25 cellular contexts compared by ENCODE assay signal in genomic region chr4:71322425-71322824, GRCh38. TPM values are rescaled to one million over a fixed set of nuclear protein-coding genes. Genes with fewer than 3 reads are reported as not detected.
"Had no signal": no experiment of that assay in that cellular context is flagged by ENCODE, and none has a peak within 500 bp of the region (broad histone marks: within the 10 kb centered on the region; RNA-seq: fewer than 3 reads in every experiment).

No MANE protein-coding gene starts in this region.

- H3K27me3 ChIP-seq: brain microvascular endothelial cell, heart right ventricle, upper lobe of left lung had no signal

- H3K27me3 Mint-ChIP-seq: activated CD4-positive, alpha-beta T cell treated with anti-CD3 and anti-CD28 coated beads, Interleukin-2, amount 10 ng/mL, durations not matched to agents 24 days and 14 days; activated naive CD4-positive, alpha-beta T cell treated with anti-CD3 and anti-CD28 coated beads, Interleukin-2, amount 10 ng/mL, durations not matched to agents 7 days and 5 days; activated naive CD8-positive, alpha-beta T cell treated with anti-CD3 and anti-CD28 coated beads, Interleukin-2, amount 50 U/mL, for 24 hours had no signal

- H3K36me3 Mint-ChIP-seq: activated naive CD4-positive, alpha-beta T cell treated with anti-CD3 and anti-CD28 coated beads, Interleukin-2, amount 10 ng/mL, durations not matched to agents 7 days and 5 days; naive thymus-derived CD4-positive, alpha-beta T cell had no signal

- H3K36me3 ChIP-seq: brain microvascular endothelial cell, heart right ventricle, upper lobe of left lung had no signal

- H3K9me3 ChIP-seq: heart right ventricle, upper lobe of left lung had no signal

- H3K27ac ChIP-seq: brain microvascular endothelial cell, heart right ventricle, upper lobe of left lung, VCaP had no signal

- H3K9me3 Mint-ChIP-seq: activated CD4-positive, alpha-beta memory T cell treated with anti-CD3 and anti-CD28 coated beads, Interleukin-2, amount 10 ng/mL, durations not matched to agents 7 days and 5 days; activated CD4-positive, alpha-beta T cell treated with anti-CD3 and anti-CD28 coated beads, Interleukin-2, amount 10 ng/mL, durations not matched to agents 24 days and 14 days; activated naive CD4-positive, alpha-beta T cell treated with anti-CD3 and anti-CD28 coated beads, Interleukin-2, amount 10 ng/mL, durations not matched to agents 7 days and 5 days; activated naive CD8-positive, alpha-beta T cell treated with anti-CD3 and anti-CD28 coated beads, Interleukin-2, amount 50 U/mL, for 24 hours; activated T-cell treated with anti-CD3 and anti-CD28 coated beads, Interleukin-2, amount 50 U/mL, for 72 hours; naive thymus-derived CD4-positive, alpha-beta T cell; neural crest cell had no signal

- ATAC-seq: activated CD4-positive, CD25-positive, alpha-beta regulatory T cell treated with anti-CD3 and anti-CD28 coated beads, Interleukin-2, amount 50 U/mL, for 24 hours; activated naive CD8-positive, alpha-beta T cell treated with anti-CD3 and anti-CD28 coated beads, Interleukin-2, amount 50 U/mL, for 24 hours; activated T-cell treated with anti-CD3 and anti-CD28 coated beads, Interleukin-2, amount 50 U/mL, for 72 hours; left lobe of liver; naive thymus-derived CD4-positive, alpha-beta T cell had no signal

- H3K4me3 ChIP-seq: heart right ventricle, upper lobe of left lung had no signal

- H3K27ac Mint-ChIP-seq: activated CD4-positive, alpha-beta memory T cell treated with anti-CD3 and anti-CD28 coated beads, Interleukin-2, amount 10 ng/mL, durations not matched to agents 7 days and 5 days; activated CD4-positive, alpha-beta T cell treated with anti-CD3 and anti-CD28 coated beads, Interleukin-2, amount 10 ng/mL, durations not matched to agents 24 days and 14 days; activated naive CD4-positive, alpha-beta T cell treated with anti-CD3 and anti-CD28 coated beads, Interleukin-2, amount 10 ng/mL, durations not matched to agents 7 days and 5 days; activated naive CD8-positive, alpha-beta T cell treated with anti-CD3 and anti-CD28 coated beads, Interleukin-2, amount 50 U/mL, for 24 hours; activated T-cell treated with anti-CD3 and anti-CD28 coated beads, Interleukin-2, amount 50 U/mL, for 72 hours; naive thymus-derived CD4-positive, alpha-beta T cell had no signal

- DNase-seq: activated CD4-positive, alpha-beta memory T cell treated with anti-CD3 and anti-CD28 coated beads, Interleukin-2, amount 10 ng/mL, durations not matched to agents 7 days and 5 days; activated CD4-positive, alpha-beta T cell treated with anti-CD3 and anti-CD28 coated beads, Interleukin-2, amount 10 ng/mL, durations not matched to agents 24 days and 14 days; activated effector memory CD4-positive, alpha-beta T cell treated with Interleukin-2 at 50 U/mL for 16 hours; activated naive CD4-positive, alpha-beta T cell treated with anti-CD3 and anti-CD28 coated beads, Interleukin-2, amount 10 ng/mL, durations not matched to agents 7 days and 5 days; activated naive CD8-positive, alpha-beta T cell treated with anti-CD3 and anti-CD28 coated beads, Interleukin-2, amount 50 U/mL, for 24 hours; activated T-cell treated with anti-CD3 and anti-CD28 coated beads, Interleukin-2, amount 50 U/mL, for 72 hours; aorta; brain microvascular endothelial cell; central memory CD4-positive, alpha-beta T cell; effector memory CD4-positive, alpha-beta T cell; heart right ventricle; naive thymus-derived CD4-positive, alpha-beta T cell; occipital lobe; retina; stimulated activated CD4-positive, alpha-beta T cell treated with anti-CD3 and anti-CD28 coated beads, Interleukin-4, amount 100 ng/mL, for 24 hours; stimulated activated naive CD4-positive, alpha-beta T cell treated with Interleukin-2 at 50 U/mL for 16 hours; SW 1271; T-helper 2 cell; upper lobe of left lung had no signal

- H3K4me3 Mint-ChIP-seq: activated CD4-positive, alpha-beta memory T cell treated with anti-CD3 and anti-CD28 coated beads, Interleukin-2, amount 10 ng/mL, durations not matched to agents 7 days and 5 days; activated CD4-positive, alpha-beta T cell treated with anti-CD3 and anti-CD28 coated beads, Interleukin-2, amount 10 ng/mL, durations not matched to agents 24 days and 14 days; activated naive CD4-positive, alpha-beta T cell treated with anti-CD3 and anti-CD28 coated beads, Interleukin-2, amount 10 ng/mL, durations not matched to agents 7 days and 5 days; activated naive CD8-positive, alpha-beta T cell treated with anti-CD3 and anti-CD28 coated beads, Interleukin-2, amount 50 U/mL, for 24 hours; activated T-cell treated with anti-CD3 and anti-CD28 coated beads, Interleukin-2, amount 50 U/mL, for 72 hours; naive thymus-derived CD4-positive, alpha-beta T cell; neural crest cell had no signal

- H3K4me1 ChIP-seq: upper lobe of left lung had no signal

- H3K4me1 Mint-ChIP-seq: activated CD4-positive, alpha-beta memory T cell treated with anti-CD3 and anti-CD28 coated beads, Interleukin-2, amount 10 ng/mL, durations not matched to agents 7 days and 5 days; activated CD4-positive, alpha-beta T cell treated with anti-CD3 and anti-CD28 coated beads, Interleukin-2, amount 10 ng/mL, durations not matched to agents 24 days and 14 days; activated naive CD4-positive, alpha-beta T cell treated with anti-CD3 and anti-CD28 coated beads, Interleukin-2, amount 10 ng/mL, durations not matched to agents 7 days and 5 days; activated naive CD8-positive, alpha-beta T cell treated with anti-CD3 and anti-CD28 coated beads, Interleukin-2, amount 50 U/mL, for 24 hours; naive thymus-derived CD4-positive, alpha-beta T cell; neural crest cell had no signal

RNA-seq across cellular contexts. Expression of gene SLC4A4, which starts 16.4 kb away (rescaled TPM):
- total RNA-seq: dermis microvascular lymphatic vessel endothelial cell, lung microvascular endothelial cell had no signal
